ENCODE assay signal across 5 cellular contexts in genomic region chr11:72169046-72169445, GRCh38. TPM values are rescaled to one million over a fixed set of nuclear protein-coding genes. Genes with fewer than 3 reads are reported as not detected.
"Had no signal": no experiment of that assay in that cellular context is flagged by ENCODE, and none has a peak within 500 bp of the region (broad histone marks: within the 10 kb centered on the region; RNA-seq: fewer than 3 reads in every experiment).

No MANE protein-coding gene starts in this region.

RNA-seq across cellular contexts. Expression of gene FOLR1, which starts 22.9 kb away (rescaled TPM):
- total RNA-seq: HepG2, HT1080, IMR-90 had no signal

RNA-seq across cellular contexts. Expression of gene FOLR3, which starts 33.5 kb away (rescaled TPM):
- total RNA-seq: HepG2, SJCRH30 had no signal

RNA-seq across cellular contexts. Expression of gene FOLR2, which starts 47.5 kb away (rescaled TPM):
- total RNA-seq: HepG2, HT1080, IMR-90, M059J, SJCRH30 had no signal
